Comparison of ENCODE assay signal across 11 cellular contexts in genomic region chr6:80523531-80523970, GRCh38.
DNase-seq lines count a peak whose midpoint lies in the region; ATAC-seq lines count a peak whose summit lies in the region.
"Had no signal": no experiment of that assay in that cellular context is flagged by ENCODE, and none has a peak within 500 bp of the region (broad histone marks: within the 10 kb centered on the region; RNA-seq: fewer than 3 reads in every experiment).

No MANE protein-coding gene starts in this region.

- H3K4me2 ChIP-seq in skeletal muscle satellite cell (ENCODE audit: low read length), result peak overlapping the region; percentile 44

- peaks cover 22% of the 10 kb centered on the region for H3K4me1 ChIP-seq in HUES48 (ENCODE audit: control insufficient read depth, insufficient read depth, low read length)
- H3K4me1 ChIP-seq in skeletal muscle satellite cell (ENCODE audit: control insufficient read depth, insufficient read depth, low read length), result peaks cover 34% of the 10 kb centered on the region
- H3K4me1 ChIP-seq: ascending aorta had no signal

- ATAC-seq in left cardiac atrium, result peak in 1 of 2 donors; percentile 79

- intact Hi-C loops in left cardiac atrium (cut with DNase I), result no loop called here

- no peaks in the 10 kb centered on the region for H3K27me3 ChIP-seq in HUES48 (ENCODE audit: control insufficient read depth, insufficient read depth, low read length)
- no peaks in the 10 kb centered on the region for H3K27me3 ChIP-seq in skeletal muscle satellite cell (ENCODE audit: control insufficient read depth, insufficient read depth, low read length)
- H3K27me3 ChIP-seq: ascending aorta had no signal

- H3K27ac ChIP-seq in HUES48 (ENCODE audit: low read depth, low read length) (peak overlapping the region; percentile 11), SK-N-MC (peak overlapping the region; percentile 85)
- H3K27ac ChIP-seq: ascending aorta had no signal

- H3K9ac ChIP-seq in HUES48 (ENCODE audit: low read depth, low read length) (no peak overlapping the region), SK-N-MC (ENCODE audit: insufficient read length) (no peak overlapping the region), skeletal muscle satellite cell (ENCODE audit: low read depth, low read length) (no peak overlapping the region)

- no peaks in the 10 kb centered on the region for H3K36me3 ChIP-seq in HUES48 (ENCODE audit: control insufficient read depth, insufficient read depth, low read length)
- H3K36me3 ChIP-seq in SK-N-MC (ENCODE audit: insufficient read depth, low read length), result no peaks in the 10 kb centered on the region
- H3K36me3 ChIP-seq in skeletal muscle satellite cell (ENCODE audit: insufficient read depth, low read length), result no peaks in the 10 kb centered on the region
- H3K36me3 ChIP-seq: ascending aorta had no signal

- no peak overlapping the region for H3K4me3 ChIP-seq in HUES48 (ENCODE audit: low read depth, low read length)
- peak overlapping the region; percentile 51; the same call in 1 of the 2 replicates for H3K4me3 ChIP-seq in SK-N-MC
- H3K4me3 ChIP-seq in skeletal muscle satellite cell (ENCODE audit: low read length), result no peak overlapping the region

- no peaks in the 10 kb centered on the region for H3K9me3 ChIP-seq in HUES48 (ENCODE audit: control insufficient read depth, insufficient read depth, low read length)
- no peaks in the 10 kb centered on the region for H3K9me3 ChIP-seq in SK-N-MC (ENCODE audit: low read depth, low read length)
- H3K9me3 ChIP-seq in skeletal muscle satellite cell (replicated peaks; ENCODE audit: low read length), result no peaks in the 10 kb centered on the region
- H3K9me3 ChIP-seq: ascending aorta had no signal

- DNase-seq in SK-N-MC (ENCODE audit: low read depth, low spot score) (no peak), left cardiac atrium (peak; percentile 21), NCI-H1436 (lab: John Stamatoyannopoulos, UW) (no peak), KG1 (lab: John Stamatoyannopoulos, UW) (no peak), NAMALWA (ENCODE audit: low spot score) (no peak), NCI-H187 (lab: John Stamatoyannopoulos, UW) (no peak)
- DNase-seq: HCEC 1CT; stimulated activated CD4-positive, alpha-beta T cell treated with anti-CD3 and anti-CD28 coated beads, Interleukin-4, amount 100 ng/mL, for 1 hour had no signal
